ENCODE assay signal across 27 cellular contexts in the genomic region with DNA sequence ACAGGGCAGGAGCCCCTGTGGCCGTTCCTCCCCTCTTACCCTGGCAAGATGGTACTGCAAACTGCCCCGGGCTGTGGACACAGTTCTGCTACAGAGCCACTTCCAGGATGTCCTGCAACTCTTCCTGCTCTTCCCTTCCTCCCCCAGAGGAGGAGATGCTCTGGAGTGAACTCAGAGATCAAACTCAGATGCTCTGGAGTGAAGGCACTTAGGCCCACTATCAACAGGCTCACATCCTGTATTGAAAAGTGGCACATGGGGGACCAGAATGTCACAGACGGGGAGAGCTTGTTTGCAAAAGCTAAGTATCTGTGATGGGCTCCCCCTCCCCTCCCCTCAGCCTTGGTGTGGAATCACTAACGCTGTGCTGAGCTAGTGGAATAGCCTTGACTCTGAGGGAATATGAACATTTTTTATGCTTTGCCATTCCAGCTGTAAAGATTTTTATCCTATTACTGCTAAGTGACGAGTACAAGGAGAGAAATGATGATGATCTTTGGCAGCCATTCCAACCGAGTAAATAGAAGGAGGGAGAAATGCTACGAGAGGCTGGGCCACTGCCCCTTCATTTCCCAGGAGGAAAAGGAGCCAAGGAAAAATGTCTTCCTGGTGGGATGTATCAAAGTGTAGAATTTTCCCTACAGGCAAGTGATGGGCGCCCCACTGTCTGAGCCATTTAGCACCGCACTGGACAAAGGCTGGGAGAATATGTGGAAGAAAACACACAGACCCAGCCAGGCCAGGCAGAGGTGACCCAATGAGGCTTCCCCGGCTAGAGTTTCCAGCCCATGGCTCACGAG.
"Had no signal": no experiment of that assay in that cellular context is flagged by ENCODE, and none has a peak within 500 bp of the region (broad histone marks: within the 10 kb centered on the region; RNA-seq: fewer than 3 reads in every experiment).

No MANE protein-coding gene starts in this region.

- H3K27me3 Mint-ChIP-seq: naive B cell; stimulated activated naive CD8-positive, alpha-beta T cell treated with anti-CD3 and anti-CD28 coated beads, Interleukin-15, Interleukin-2, amounts not matched to agents 100 ng/mL and 50 ng/mL, for 24 hours had no signal

- ATAC-seq: left lobe of liver; natural killer cell; pancreas; psoas muscle; sciatic nerve; stimulated activated effector memory CD8-positive, alpha-beta T cell treated with anti-CD3 and anti-CD28 coated beads, Interleukin-12 subunit alpha, Interleukin-12 subunit beta, amount 100 ng/mL, for 72 hours; upper lobe of right lung had no signal

- H3K36me3 Mint-ChIP-seq: mesothelial cell of epicardium; naive B cell; natural killer cell; stimulated activated effector memory CD8-positive, alpha-beta T cell treated with anti-CD3 and anti-CD28 coated beads, Interleukin-12 subunit alpha, Interleukin-12 subunit beta, amount 100 ng/mL, for 72 hours had no signal

- DNase-seq: heart right ventricle; islet precursor cell; mesendoderm; naive B cell; natural killer cell; nucleus accumbens; pancreas; posterior cingulate gyrus; psoas muscle; spleen; stimulated activated CD4-positive, alpha-beta T cell treated with anti-CD3 and anti-CD28 coated beads, Interleukin-4, amount 100 ng/mL, for 24 hours; stimulated activated naive CD4-positive, alpha-beta T cell; tibial artery; trophoblast cell; upper lobe of right lung had no signal

- H3K27ac Mint-ChIP-seq: mesothelial cell of epicardium; naive B cell; natural killer cell; stimulated activated effector memory CD8-positive, alpha-beta T cell treated with anti-CD3 and anti-CD28 coated beads, Interleukin-12 subunit alpha, Interleukin-12 subunit beta, amount 100 ng/mL, for 72 hours; stimulated activated naive CD8-positive, alpha-beta T cell treated with anti-CD3 and anti-CD28 coated beads, Interleukin-15, Interleukin-2, amounts not matched to agents 100 ng/mL and 50 ng/mL, for 24 hours had no signal

- H3K9me3 ChIP-seq: heart right ventricle, pancreas, psoas muscle, spleen, suprapubic skin, thoracic aorta, tibial artery, upper lobe of right lung had no signal

- H3K4me1 Mint-ChIP-seq: naive B cell; natural killer cell; neural crest cell; stimulated activated effector memory CD8-positive, alpha-beta T cell treated with anti-CD3 and anti-CD28 coated beads, Interleukin-12 subunit alpha, Interleukin-12 subunit beta, amount 100 ng/mL, for 72 hours had no signal

- H3K4me3 ChIP-seq: heart right ventricle, hepatocyte, lung, pancreas, psoas muscle, skin epidermis, spleen, suprapubic skin, thoracic aorta, tibial artery, upper lobe of right lung had no signal

- H3K27me3 ChIP-seq: heart right ventricle, pancreas, spleen, suprapubic skin, tibial artery, upper lobe of right lung had no signal

- H3K36me3 ChIP-seq: heart right ventricle, pancreas, suprapubic skin, thoracic aorta, tibial artery, upper lobe of right lung had no signal

- H3K9me3 Mint-ChIP-seq: mesothelial cell of epicardium; naive B cell; natural killer cell; neural crest cell; stimulated activated effector memory CD8-positive, alpha-beta T cell treated with anti-CD3 and anti-CD28 coated beads, Interleukin-12 subunit alpha, Interleukin-12 subunit beta, amount 100 ng/mL, for 72 hours; stimulated activated naive CD8-positive, alpha-beta T cell treated with anti-CD3 and anti-CD28 coated beads, Interleukin-15, Interleukin-2, amounts not matched to agents 100 ng/mL and 50 ng/mL, for 24 hours had no signal

- H3K4me3 Mint-ChIP-seq: mesothelial cell of epicardium; natural killer cell; neural crest cell; stimulated activated effector memory CD8-positive, alpha-beta T cell treated with anti-CD3 and anti-CD28 coated beads, Interleukin-12 subunit alpha, Interleukin-12 subunit beta, amount 100 ng/mL, for 72 hours; stimulated activated naive CD8-positive, alpha-beta T cell treated with anti-CD3 and anti-CD28 coated beads, Interleukin-15, Interleukin-2, amounts not matched to agents 100 ng/mL and 50 ng/mL, for 24 hours had no signal

- H3K4me1 ChIP-seq: pancreas, psoas muscle, spleen, suprapubic skin, upper lobe of right lung had no signal

- FAIRE-seq: pancreas, urothelium cell line had no signal

- H3K27ac ChIP-seq: hepatocyte, pancreas, psoas muscle, skin epidermis, spleen, suprapubic skin, thoracic aorta, tibial artery, upper lobe of right lung had no signal
